ENCODE assay signal across 8 cellular contexts in the genomic region with DNA sequence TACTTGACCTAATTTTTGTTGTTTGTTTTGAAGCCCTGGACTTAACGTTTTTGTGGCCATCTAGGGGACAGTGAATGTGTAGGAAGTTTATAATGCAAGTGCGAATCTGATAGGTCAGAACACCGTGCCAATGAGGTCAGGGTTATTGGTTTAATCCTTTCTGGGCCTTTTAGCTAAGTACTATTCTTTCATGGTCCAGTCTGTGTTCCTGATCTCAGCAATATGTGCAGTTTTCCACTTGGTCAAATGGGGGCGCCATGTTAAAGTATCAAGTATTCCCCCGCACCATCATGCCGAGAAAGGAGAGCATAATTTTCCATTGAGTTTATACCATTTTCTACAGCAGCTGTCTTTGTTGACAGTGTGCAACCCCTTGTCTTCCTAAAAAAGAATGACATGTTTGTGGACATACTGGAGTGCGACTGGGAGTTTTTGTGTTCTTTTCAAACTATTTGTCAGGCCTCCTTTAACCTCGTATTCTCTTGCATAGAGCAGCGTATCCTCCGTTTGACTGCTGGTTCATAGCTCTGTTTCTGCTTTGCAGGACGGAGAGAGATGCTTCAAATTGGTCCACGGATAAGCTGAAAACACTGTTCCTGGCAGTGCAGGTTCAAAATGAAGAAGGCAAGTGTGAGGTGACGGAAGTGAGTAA. TPM values are rescaled to one million over a fixed set of nuclear protein-coding genes. Genes with fewer than 3 reads are reported as not detected.
A peak's percentile ranks its signal among the peaks of the same experiment; 100 is the strongest.
DNase-seq lines count a peak whose midpoint lies in the region; ATAC-seq and TF ChIP-seq lines count a peak whose summit lies in the region.

No MANE protein-coding gene starts in this region.

- peak overlapping the region; percentile 99 to 100 (median 100) for H3K4me3 Mint-ChIP-seq in brain

- ATAC-seq in HG02938 (IDR thresholded peaks at IDR 0.05; ENCODE audit: unreplicated experiment) (no peak), GM18909 (IDR thresholded peaks at IDR 0.05; ENCODE audit: poor library complexity, unreplicated experiment) (no peak)

- peaks cover 51% of the 10 kb centered on the region for H3K4me1 Mint-ChIP-seq in brain

- H3K27ac Mint-ChIP-seq in brain: peak overlapping the region; percentile 99 to 100 (median 100)

- DNase-seq in GM03348 (ENCODE audit: low spot score) (peak; percentile 72), NAMALWA (ENCODE audit: low spot score) (peak; percentile 88), T-helper 9 cell (peak; percentile 48), islet precursor cell (peak; percentile 79)
- peak; percentile 20 to 71 for DNase-seq in stimulated activated CD4-positive, alpha-beta T cell treated with anti-CD3 and anti-CD28 coated beads, Interleukin-12 subunit alpha, Interleukin-12 subunit beta, amount 100 ng/mL, for 24 hours (ENCODE audit: low read depth in 2 of 2)

- H3K9me3 Mint-ChIP-seq in brain: no peaks in the 10 kb centered on the region

- TF ChIP-seq CTCF in brain (conservative IDR thresholded peaks at IDR 0.05): peak; percentile 54 to 76

- H3K36me3 Mint-ChIP-seq in brain: peaks cover 45% of the 10 kb centered on the region

- peaks cover 18% of the 10 kb centered on the region for H3K27me3 Mint-ChIP-seq in brain

RNA-seq across cellular contexts. Expression of gene AHSA1, which starts 1.3 kb away (rescaled TPM):
- 276 TPM for polyA plus RNA-seq in brain (ENCODE audit: insufficient read depth, low read depth, low replicate concordance)

RNA-seq across cellular contexts. Expression of gene VIPAS39, which starts 1.8 kb away (rescaled TPM):
- polyA plus RNA-seq in brain (ENCODE audit: insufficient read depth, low read depth, low replicate concordance): 30.5 TPM

RNA-seq across cellular contexts. Expression of gene NOXRED1, which starts 35.9 kb away (rescaled TPM):
- not detected for polyA plus RNA-seq in brain (ENCODE audit: insufficient read depth, low read depth, low replicate concordance)

RNA-seq across cellular contexts. Expression of gene ISM2, which starts 39.4 kb away (rescaled TPM):
- polyA plus RNA-seq in brain (ENCODE audit: insufficient read depth, low read depth, low replicate concordance): 0.24 TPM
